Comparison of ENCODE assay signal across 23 cellular contexts in the genomic region with DNA sequence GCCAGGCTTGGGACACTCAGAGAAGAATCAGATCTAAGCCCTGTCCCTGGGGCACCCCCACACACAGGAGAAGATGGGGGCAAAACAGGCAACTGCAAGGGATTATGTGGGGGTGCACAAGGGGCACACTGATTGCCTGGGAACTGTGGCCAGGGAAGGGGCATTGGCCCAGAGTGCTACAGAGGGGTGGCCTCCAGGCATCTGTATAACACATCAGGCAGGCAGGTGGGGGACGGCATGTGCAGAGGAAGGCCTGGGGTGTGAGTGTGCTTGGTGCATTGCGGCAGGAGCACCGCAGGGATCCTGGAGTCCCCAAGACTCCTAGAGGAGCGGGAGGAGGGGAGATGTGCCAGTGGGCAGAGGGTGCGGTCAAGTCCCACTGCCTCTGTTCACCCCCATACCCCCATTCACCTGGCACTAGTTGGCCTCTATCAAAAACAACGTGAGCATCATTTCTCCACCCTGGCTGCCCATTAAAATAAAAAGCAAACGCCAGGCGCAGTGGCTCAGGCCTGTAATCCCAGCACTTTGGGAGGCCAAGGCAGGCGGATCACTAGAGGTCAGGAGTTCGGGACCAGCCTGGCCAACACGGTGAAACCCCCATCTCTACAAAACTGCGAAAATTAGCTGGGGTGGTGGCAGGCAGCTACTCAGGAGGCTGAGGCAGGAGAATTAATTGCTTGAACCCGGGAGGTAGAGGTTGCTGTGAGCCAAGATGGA. TPM values are rescaled to one million over a fixed set of nuclear protein-coding genes. Genes with fewer than 3 reads are reported as not detected.
"Had no signal": no experiment of that assay in that cellular context is flagged by ENCODE, and none has a peak within 500 bp of the region (broad histone marks: within the 10 kb centered on the region; RNA-seq: fewer than 3 reads in every experiment).

No MANE protein-coding gene starts in this region.

- H3K27ac Mint-ChIP-seq: activated naive CD8-positive, alpha-beta T cell treated with anti-CD3 and anti-CD28 coated beads, Interleukin-2, amount 10 ng/mL, durations not matched to agents 7 days and 5 days; brain; immature natural killer cell; stimulated activated naive CD8-positive, alpha-beta T cell treated with anti-CD3 and anti-CD28 coated beads, Interleukin-15, amount 100 ng/mL, for 72 hours had no signal

- H3K27me3 ChIP-seq: colonic mucosa, right atrium auricular region, upper lobe of right lung had no signal

- H3K9me3 Mint-ChIP-seq: activated naive CD8-positive, alpha-beta T cell treated with anti-CD3 and anti-CD28 coated beads, Interleukin-2, amount 10 ng/mL, durations not matched to agents 7 days and 5 days; immature natural killer cell; stimulated activated naive CD8-positive, alpha-beta T cell treated with anti-CD3 and anti-CD28 coated beads, Interleukin-15, amount 100 ng/mL, for 72 hours had no signal

- H3K36me3 ChIP-seq: colonic mucosa, heart left ventricle, right atrium auricular region, upper lobe of right lung had no signal

- H3K36me3 Mint-ChIP-seq: activated naive CD8-positive, alpha-beta T cell treated with anti-CD3 and anti-CD28 coated beads, Interleukin-2, amount 10 ng/mL, durations not matched to agents 7 days and 5 days; brain; immature natural killer cell had no signal

- H3K4me3 ChIP-seq: colonic mucosa, heart left ventricle, right atrium auricular region, skin epidermis, upper lobe of right lung had no signal

- H3K9me3 ChIP-seq: colonic mucosa, right atrium auricular region, upper lobe of right lung had no signal

- ATAC-seq: heart left ventricle; stimulated activated naive CD8-positive, alpha-beta T cell treated with anti-CD3 and anti-CD28 coated beads, Interleukin-15, amount 100 ng/mL, for 72 hours; upper lobe of right lung had no signal

- H3K27ac ChIP-seq: colonic mucosa, heart left ventricle, right atrium auricular region, skin epidermis, upper lobe of right lung had no signal

- DNase-seq: activated CD4-positive, alpha-beta T cell treated with anti-CD3 and anti-CD28 coated beads for 4 hours; activated gamma-delta T cell treated with Interleukin-2 at 50 U/mL for 16 hours; activated naive CD8-positive, alpha-beta T cell treated with anti-CD3 and anti-CD28 coated beads, Interleukin-2, amount 10 ng/mL, durations not matched to agents 7 days and 5 days; central memory CD4-positive, alpha-beta T cell; effector CD4-positive, alpha-beta T cell; foreskin melanocyte; heart left ventricle; immature natural killer cell; nucleus accumbens; stimulated activated CD4-positive, alpha-beta T cell treated with anti-CD3 and anti-CD28 coated beads, Interleukin-15, amount 100 ng/mL, for 24 hours; stimulated activated CD4-positive, alpha-beta T cell treated with anti-CD3 and anti-CD28 coated beads, Interleukin-4, amount 100 ng/mL, for 24 hours; stimulated activated CD8-positive, alpha-beta memory T cell treated with anti-CD3 and anti-CD28 coated beads, Interleukin-4, amount 100 ng/mL, for 48 hours; stimulated activated naive CD8-positive, alpha-beta T cell treated with anti-CD3 and anti-CD28 coated beads, Interleukin-15, amount 100 ng/mL, for 72 hours; T-helper 2 cell; upper lobe of right lung had no signal

RNA-seq across cellular contexts. Expression of a gene that starts 41.5 kb away (rescaled TPM):
- total RNA-seq: activated naive CD8-positive, alpha-beta T cell treated with anti-CD3 and anti-CD28 coated beads, Interleukin-2, amount 10 ng/mL, durations not matched to agents 7 days and 5 days; colonic mucosa; fibroblast of lung; heart left ventricle; lower leg skin; posterior vena cava; right atrium auricular region; temporal lobe; upper lobe of right lung had no signal
